In genomic region chr13:21364357-21364756, GRCh38 we compare ENCODE assay signal across 28 cellular contexts.
"Had no signal": no experiment of that assay in that cellular context is flagged by ENCODE, and none has a peak within 500 bp of the region (broad histone marks: within the 10 kb centered on the region; RNA-seq: fewer than 3 reads in every experiment).

No MANE protein-coding gene starts in this region.

- H3K9me3 Mint-ChIP-seq: activated CD4-positive, alpha-beta memory T cell treated with anti-CD3 and anti-CD28 coated beads, Interleukin-2, amount 10 ng/mL, durations not matched to agents 7 days and 5 days; activated naive CD4-positive, alpha-beta T cell treated with anti-CD3 and anti-CD28 coated beads, Interleukin-2, amount 10 ng/mL, durations not matched to agents 7 days and 5 days; activated T-cell treated with anti-CD3 and anti-CD28 coated beads, Interleukin-2, amount 50 U/mL, for 4 hours; activated T-helper 17 cell treated with anti-CD3 and anti-CD28 coated beads, Interleukin-2, amount 50 U/mL, for 72 hours; IgD-negative memory B cell; T-cell had no signal

- H3K4me3 ChIP-seq: cardiac muscle cell, SK-N-MC had no signal

- H3K27me3 Mint-ChIP-seq: activated CD4-positive, alpha-beta memory T cell treated with anti-CD3 and anti-CD28 coated beads, Interleukin-2, amount 10 ng/mL, durations not matched to agents 7 days and 5 days; activated CD8-positive, alpha-beta memory T cell treated with anti-CD3 and anti-CD28 coated beads, Interleukin-2, amount 10 ng/mL, durations not matched to agents 7 days and 5 days; activated T-helper 17 cell treated with anti-CD3 and anti-CD28 coated beads, Interleukin-2, amount 50 U/mL, for 72 hours; IgD-negative memory B cell; T-cell had no signal

- H3K4me1 Mint-ChIP-seq: activated T-helper 17 cell treated with anti-CD3 and anti-CD28 coated beads, Interleukin-2, amount 50 U/mL, for 72 hours; IgD-negative memory B cell had no signal

- H3K27me3 ChIP-seq: brain microvascular endothelial cell, cardiac muscle cell had no signal

- H3K36me3 ChIP-seq: brain microvascular endothelial cell, cardiac muscle cell had no signal

- H3K36me3 Mint-ChIP-seq: activated CD8-positive, alpha-beta memory T cell treated with anti-CD3 and anti-CD28 coated beads, Interleukin-2, amount 10 ng/mL, durations not matched to agents 7 days and 5 days; activated naive CD4-positive, alpha-beta T cell treated with anti-CD3 and anti-CD28 coated beads, Interleukin-2, amount 10 ng/mL, durations not matched to agents 7 days and 5 days; IgD-negative memory B cell; T-cell had no signal

- DNase-seq: activated CD4-positive, alpha-beta memory T cell treated with anti-CD3 and anti-CD28 coated beads, Interleukin-2, amount 10 ng/mL, durations not matched to agents 7 days and 5 days; activated CD4-positive, alpha-beta T cell treated with anti-CD3 and anti-CD28 coated beads, Interleukin-2, amount 50 U/mL, for 1 hour; activated CD4-positive, CD25-positive, alpha-beta regulatory T cell; activated CD8-positive, alpha-beta memory T cell treated with anti-CD3 and anti-CD28 coated beads, Interleukin-2, amount 10 ng/mL, durations not matched to agents 7 days and 5 days; activated gamma-delta T cell; activated naive CD4-positive, alpha-beta T cell treated with anti-CD3 and anti-CD28 coated beads, Interleukin-2, amount 10 ng/mL, durations not matched to agents 7 days and 5 days; activated T-cell treated with anti-CD3 and anti-CD28 coated beads, Interleukin-2, amount 50 U/mL, for 4 hours; amygdala; brain microvascular endothelial cell; KG1; NCI-H1092; NCI-H1417; NCI-H1930; NCI-H2171 treated with DMSO at 0.1 percent for 48 hours; NCI-H226; NCI-H510A; NCI-H526 treated with DMSO at 0.1 percent for 48 hours; NK-92 treated with Interleukin-12 subunit alpha and Interleukin-12 subunit beta, amount 100 ng/mL, for 24 hours; OCI-M1; RPMI8226; T-cell; T-helper 2 cell; T1000 had no signal

- H3K4me3 Mint-ChIP-seq: activated CD4-positive, alpha-beta memory T cell treated with anti-CD3 and anti-CD28 coated beads, Interleukin-2, amount 10 ng/mL, durations not matched to agents 7 days and 5 days; activated CD8-positive, alpha-beta memory T cell treated with anti-CD3 and anti-CD28 coated beads, Interleukin-2, amount 10 ng/mL, durations not matched to agents 7 days and 5 days; activated naive CD4-positive, alpha-beta T cell treated with anti-CD3 and anti-CD28 coated beads, Interleukin-2, amount 10 ng/mL, durations not matched to agents 7 days and 5 days; activated T-cell treated with anti-CD3 and anti-CD28 coated beads, Interleukin-2, amount 50 U/mL, for 4 hours; activated T-helper 17 cell treated with anti-CD3 and anti-CD28 coated beads, Interleukin-2, amount 50 U/mL, for 72 hours; IgD-negative memory B cell; T-cell had no signal

- ATAC-seq: activated CD8-positive, alpha-beta memory T cell treated with anti-CD3 and anti-CD28 coated beads, Interleukin-2, amount 10 ng/mL, durations not matched to agents 7 days and 5 days; activated T-cell treated with anti-CD3 and anti-CD28 coated beads, Interleukin-2, amount 50 U/mL, for 4 hours; activated T-helper 17 cell treated with anti-CD3 and anti-CD28 coated beads, Interleukin-2, amount 50 U/mL, for 72 hours; Panc1; T-cell had no signal

- H3K27ac Mint-ChIP-seq: activated CD4-positive, alpha-beta memory T cell treated with anti-CD3 and anti-CD28 coated beads, Interleukin-2, amount 10 ng/mL, durations not matched to agents 7 days and 5 days; activated CD8-positive, alpha-beta memory T cell treated with anti-CD3 and anti-CD28 coated beads, Interleukin-2, amount 10 ng/mL, durations not matched to agents 7 days and 5 days; activated naive CD4-positive, alpha-beta T cell treated with anti-CD3 and anti-CD28 coated beads, Interleukin-2, amount 10 ng/mL, durations not matched to agents 7 days and 5 days; activated T-helper 17 cell treated with anti-CD3 and anti-CD28 coated beads, Interleukin-2, amount 50 U/mL, for 72 hours; IgD-negative memory B cell; T-cell had no signal

- H3K27ac ChIP-seq: brain microvascular endothelial cell, cardiac muscle cell, SK-N-MC had no signal
